ENCODE assay signal across 8 cellular contexts in the genomic region with DNA sequence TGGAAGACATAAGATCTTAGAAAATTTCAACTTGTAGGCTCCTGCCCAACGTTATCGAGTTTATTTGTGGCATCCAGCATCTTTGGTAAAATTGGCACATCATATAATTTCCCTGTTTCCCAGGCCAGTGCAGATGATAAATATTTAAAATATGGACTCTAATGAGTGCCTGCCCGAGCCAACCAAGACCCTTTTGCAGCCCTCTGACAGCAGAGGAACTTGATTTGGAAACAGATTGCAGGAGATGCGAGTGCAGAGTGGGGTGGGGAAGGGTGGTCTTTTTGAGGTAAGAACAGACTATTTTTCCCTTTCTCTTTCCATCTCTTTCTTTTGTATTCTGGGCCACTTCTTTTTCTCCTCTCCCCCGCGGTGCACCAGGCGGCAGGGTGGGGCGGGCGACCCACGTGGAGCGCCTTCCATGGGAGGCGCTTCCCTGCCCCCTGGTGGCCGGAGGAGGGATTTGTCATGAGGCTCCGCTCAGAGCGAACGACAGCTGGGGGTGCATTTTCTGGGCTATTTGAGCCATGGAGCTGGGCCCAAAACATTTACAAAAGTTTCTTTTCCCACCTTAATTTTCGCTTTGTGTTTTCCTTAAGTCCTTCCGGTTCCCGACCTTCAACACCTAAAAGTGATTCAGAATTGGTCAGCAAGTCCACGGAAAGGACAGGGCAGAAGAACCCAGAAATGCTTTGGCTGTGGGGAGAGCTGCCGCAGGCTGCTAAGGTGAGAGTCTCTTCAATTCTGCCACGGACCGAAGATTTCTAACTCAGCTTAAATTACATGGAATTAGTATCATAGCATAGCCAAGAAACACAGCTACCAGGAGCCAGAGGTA. TPM values are rescaled to one million over a fixed set of nuclear protein-coding genes. Genes with fewer than 3 reads are reported as not detected.
A peak's percentile ranks its signal among the peaks of the same experiment; 100 is the strongest.
DNase-seq lines count a peak whose midpoint lies in the region; ATAC-seq and TF ChIP-seq lines count a peak whose summit lies in the region.

No MANE protein-coding gene starts in this region.

- H2AFZ ChIP-seq in osteoblast (ENCODE audit: low read length): peak overlapping the region; percentile 62

- H3K79me2 ChIP-seq in DOHH2 (ENCODE audit: control insufficient read depth, low read length) (no peaks in the 10 kb centered on the region), osteoblast (ENCODE audit: insufficient read depth, low read length) (peaks cover 2% of the 10 kb centered on the region)

- H3K36me3 ChIP-seq in DOHH2 (ENCODE audit: control insufficient read depth, low read length): peaks cover 52% of the 10 kb centered on the region
- H3K36me3 ChIP-seq in HUES64 (ENCODE audit: insufficient read depth, low read length): peaks cover 47% of the 10 kb centered on the region
- H3K36me3 ChIP-seq in osteoblast (ENCODE audit: insufficient read depth, low read length): peaks cover 35% of the 10 kb centered on the region
- peaks cover 28% of the 10 kb centered on the region for H3K36me3 ChIP-seq in thoracic aorta

- no peaks in the 10 kb centered on the region; the same call in 1 of the 2 replicates for H4K20me1 ChIP-seq in DOHH2 (ENCODE audit: control insufficient read depth, insufficient read depth, low read depth, low read length)
- H4K20me1 ChIP-seq in osteoblast (ENCODE audit: insufficient read depth, low read length): no peaks in the 10 kb centered on the region

- TF ChIP-seq CTCF in DOHH2 (IDR thresholded peaks at IDR 0.05; ENCODE audit: low read depth, low read length, poor library complexity, severe bottlenecking) (peak; percentile 96), foreskin fibroblast (IDR thresholded peaks at IDR 0.05; ENCODE audit: low read depth, low read length) (peak; percentile 93), osteoblast (IDR thresholded peaks at IDR 0.05; ENCODE audit: extremely low read depth, low read depth, low read length) (peak; percentile 88), thoracic aorta (IDR thresholded peaks at IDR 0.05) (peak; percentile 99)

- no peak overlapping the region; the same call in 1 of the 2 replicates for H3K9ac ChIP-seq in HUES64 (ENCODE audit: low read depth, low read length)

- DNase-seq in RKO (ENCODE audit: low spot score) (peak; percentile 42), foreskin fibroblast (peak; percentile 59 to 90), osteoblast (ENCODE audit: insufficient read length, low spot score, missing footprints) (peak; percentile 91), thoracic aorta (ENCODE audit: low spot score) (peak; percentile 17)
- DNase-seq in activated T-helper 9 cell treated with anti-CD3 and anti-CD28 coated beads, Interleukin-2, amount 50 U/mL, for 16 hours (ENCODE audit: low read depth): peak; percentile 82

- ATAC-seq in GM21515 (IDR thresholded peaks at IDR 0.05; ENCODE audit: unreplicated experiment) (peak; percentile 85), thoracic aorta (ENCODE audit: insufficient number of reproducible peaks, low FRiP score, low read depth) (no peak)

- H3K4me2 ChIP-seq in DOHH2 (ENCODE audit: low read length): peak overlapping the region; percentile 55
- peak overlapping the region; percentile 79 for H3K4me2 ChIP-seq in osteoblast (ENCODE audit: insufficient read depth, low read length)

- H3F3A ChIP-seq in DOHH2 (ENCODE audit: control insufficient read depth, insufficient read depth): peaks cover 4% of the 10 kb centered on the region; the same call in 1 of the 2 replicates

- peaks cover 17% of the 10 kb centered on the region for H3K4me1 ChIP-seq in DOHH2 (ENCODE audit: control insufficient read depth, low read length)
- peaks cover 12% of the 10 kb centered on the region for H3K4me1 ChIP-seq in HUES64 (ENCODE audit: insufficient read depth, low read length)
- H3K4me1 ChIP-seq in osteoblast (ENCODE audit: insufficient read depth, low read length): peaks cover 17% of the 10 kb centered on the region
- H3K4me1 ChIP-seq in thoracic aorta (ENCODE audit: control insufficient read depth in 1 of 2, low read depth in 2 of 2): peaks cover 0 to 8% of the 10 kb centered on the region in 2 donors

- 28% methylated on average over 23 of the region's 23 CpGs for WGBS in HUES64

- H3K27me3 ChIP-seq in DOHH2 (ENCODE audit: control insufficient read depth, low read length) (no peaks in the 10 kb centered on the region), HUES64 (ENCODE audit: insufficient read depth, low read length) (no peaks in the 10 kb centered on the region), osteoblast (ENCODE audit: insufficient read depth, low read length) (no peaks in the 10 kb centered on the region), thoracic aorta (replicated peaks; ENCODE audit: insufficient read depth) (no peaks in the 10 kb centered on the region)

- H3K9me2 ChIP-seq in DOHH2 (replicated peaks; ENCODE audit: control insufficient read depth, low read length): no peaks in the 10 kb centered on the region

- no peaks in the 10 kb centered on the region for H3K9me3 ChIP-seq in DOHH2 (ENCODE audit: control insufficient read depth, insufficient read depth, low read length)
- no peaks in the 10 kb centered on the region for H3K9me3 ChIP-seq in HUES64 (ENCODE audit: insufficient read depth, low read depth, low read length)
- no peaks in the 10 kb centered on the region for H3K9me3 ChIP-seq in osteoblast (ENCODE audit: low read depth, low read length)
- no peaks in the 10 kb centered on the region for H3K9me3 ChIP-seq in thoracic aorta

- H3K27ac ChIP-seq in DOHH2 (ENCODE audit: low read depth, low read length) (no peak overlapping the region), HUES64 (ENCODE audit: low read depth, low read length) (no peak overlapping the region), osteoblast (ENCODE audit: low read depth, low read length) (no peak overlapping the region), thoracic aorta (no peak overlapping the region)

- peak overlapping the region; percentile 32; the same call in 1 of the 2 replicates for H3K4me3 ChIP-seq in DOHH2 (ENCODE audit: low read length)
- H3K4me3 ChIP-seq in HUES64 (ENCODE audit: low read length): peak overlapping the region; percentile 22; the same call in 1 of the 2 replicates
- H3K4me3 ChIP-seq in foreskin fibroblast (ENCODE audit: low read depth in 1 of 2, low read length in 2 of 2): no peak overlapping the region
- H3K4me3 ChIP-seq in osteoblast (ENCODE audit: insufficient read depth, low read length): peak overlapping the region; percentile 60
- H3K4me3 ChIP-seq in thoracic aorta: no peak overlapping the region

RNA-seq across cellular contexts. Expression of a gene that starts 32.7 kb away (rescaled TPM):
- polyA plus RNA-seq in HUES64 (2013, experiment 1 of 2): 9.8 TPM
- polyA plus RNA-seq in HUES64 (2013, experiment 2 of 2): 12.3 TPM
- total RNA-seq in osteoblast (111 and 117 TPM in 2 replicates), thoracic aorta (10 to 100 TPM; 24.5 to 55.8 TPM)

Comparison
In these comparisons a context has a peak if more than half of its experiments do, and no peak if none do; other contexts are left out.
1. H3K4me3 ChIP-seq: peak in DOHH2 (single experiment), HUES64 (single experiment) and osteoblast (single experiment); none in foreskin fibroblast (0 of 2) and thoracic aorta (single experiment).
2. DNase-seq: peak in every context shown above with its lines; median percentile 91 in osteoblast; 82 in activated T-helper 9 cell treated with anti-CD3 and anti-CD28 coated beads, Interleukin-2, amount 50 U/mL, for 16 hours; 74 in foreskin fibroblast; 42 in RKO; 17 in thoracic aorta.
3. Peak in every context shown above with its lines, with median percentiles within 50 percentile points of each other: CTCF ChIP-seq.